ENCODE assay signal across 1 cellular context in the genomic region with DNA sequence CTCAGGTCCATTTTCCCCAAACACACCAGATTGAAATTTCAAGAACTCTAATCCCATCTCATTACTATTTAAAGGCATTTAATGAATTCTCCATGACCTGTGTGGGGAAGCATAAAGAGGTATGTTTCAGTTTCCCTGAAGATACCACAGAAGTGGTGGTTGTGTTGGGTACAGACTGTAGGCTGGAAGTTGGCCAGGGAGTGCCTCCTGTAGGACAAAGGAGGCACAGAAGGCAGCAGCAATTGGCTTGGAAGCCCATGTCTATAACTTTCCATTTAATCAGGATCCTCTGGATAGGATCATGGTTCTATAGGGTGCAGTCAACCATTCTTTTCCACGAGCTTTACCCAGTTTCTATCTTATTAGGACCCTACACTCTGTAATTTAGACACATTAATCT.
TF ChIP-seq lines count a peak whose summit lies in the region.

No MANE protein-coding gene starts in this region.

TF ChIP-seq in H1, 55 proteins besides CTCF, POLR2A, EP300 and RAD21:
- TF ChIP-seq TCF12 (IDR thresholded peaks at IDR 0.05; ENCODE audit: low read depth, low read length) (no peak), TAF1 (IDR thresholded peaks at IDR 0.05; ENCODE audit: low read depth, low read length) (no peak)
TF ChIP-seq in H1: peak in this region for 0.
